ENCODE assay signal across 8 cellular contexts in the genomic region with DNA sequence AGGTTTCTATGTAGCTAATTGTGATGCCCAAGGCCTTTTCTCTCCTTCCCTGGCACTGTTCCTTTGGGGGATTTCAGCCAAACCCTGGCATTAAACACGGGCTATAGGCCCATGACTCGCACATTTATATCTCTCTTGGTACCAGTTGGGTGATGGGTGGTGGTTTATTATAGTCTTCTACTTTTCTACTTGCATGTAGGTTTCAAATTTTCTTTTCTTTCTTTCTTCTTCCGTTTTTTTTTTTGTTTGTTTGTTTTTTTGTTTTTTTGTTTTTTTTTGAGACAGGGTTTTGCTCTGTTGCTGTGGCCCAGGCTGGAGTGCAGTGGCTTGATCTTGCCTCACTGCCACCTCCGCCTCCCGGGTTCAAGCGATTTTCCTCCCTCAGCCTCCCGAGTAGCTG. TPM values are rescaled to one million over a fixed set of nuclear protein-coding genes. Genes with fewer than 3 reads are reported as not detected.
DNase-seq lines count a peak whose midpoint lies in the region; ATAC-seq and TF ChIP-seq lines count a peak whose summit lies in the region.

No MANE protein-coding gene starts in this region.

- TF ChIP-seq CTCF in GM23338 (conservative IDR thresholded peaks at IDR 0.05; ENCODE audit: low read depth in 2 of 2) (no peak), fibroblast of the aortic adventitia (IDR thresholded peaks at IDR 0.05; ENCODE audit: insufficient read depth, low read length) (no peak)

- peaks cover 19% of the 10 kb centered on the region for H3K27me3 Mint-ChIP-seq in GM23338 (ENCODE audit: insufficient read depth, low read depth, poor library complexity)
- no peaks in the 10 kb centered on the region for H3K27me3 Mint-ChIP-seq in T-cell

- no peak overlapping the region for H3K27ac Mint-ChIP-seq in GM23338
- peak overlapping the region; percentile 94 to 96 for H3K27ac Mint-ChIP-seq in T-cell

- peak overlapping the region; percentile 80 for H3K4me3 ChIP-seq in GM23338
- peak overlapping the region; percentile 84 for H3K4me3 ChIP-seq in fibroblast of the aortic adventitia (ENCODE audit: low read depth, low read length)
- H3K4me3 ChIP-seq in skin epidermis: peak overlapping the region; percentile 59 to 94 (median 78)

- H3K27me3 ChIP-seq in GM23338 (ENCODE audit: insufficient read depth): no peaks in the 10 kb centered on the region

- ATAC-seq in GM23338: no peak
- ATAC-seq in T-cell (replicated peaks in 1 of 4): no peak

- no peaks in the 10 kb centered on the region for H3K79me2 ChIP-seq in GM23338 (replicated peaks; ENCODE audit: insufficient read depth)

- H3K4me2 ChIP-seq in GM23338: peak overlapping the region; percentile 80

- no peak for DNase-seq in GM23338 (ENCODE audit: low spot score)
- DNase-seq in T-cell: no peak
- DNase-seq in fibroblast of the aortic adventitia (ENCODE audit: low read depth): peak; percentile 14
- DNase-seq in GM03348 (ENCODE audit: low spot score): no peak
- no peak for DNase-seq in NCI-H2227 (lab: John Stamatoyannopoulos, UW; ENCODE audit: unreplicated experiment)
- DNase-seq in HT-29 (ENCODE audit: low spot score): no peak
- DNase-seq in activated CD4-positive, alpha-beta T cell treated with anti-CD3 and anti-CD28 coated beads, Interleukin-2, amount 50 U/mL, for 48 hours: no peak

- H3K27ac ChIP-seq in GM23338 (ENCODE audit: low read depth) (no peak overlapping the region), skin epidermis (peak overlapping the region in 20 of 21 experiments; percentile 75 to 97 (median 93))

- no peaks in the 10 kb centered on the region for H3K36me3 ChIP-seq in GM23338 (ENCODE audit: insufficient read depth)

- no peaks in the 10 kb centered on the region for H3K9me2 ChIP-seq in GM23338 (ENCODE audit: insufficient read depth)

- H2AFZ ChIP-seq in GM23338: peak overlapping the region; percentile 94; the same call in 1 of the 2 replicates

- H3K4me1 Mint-ChIP-seq in GM23338 (peaks cover 24% of the 10 kb centered on the region), T-cell (peaks cover 57 to 70% (median 66%) of the 10 kb centered on the region in 3 donors)

- H3K9me3 Mint-ChIP-seq in GM23338: no peaks in the 10 kb centered on the region
- no peaks in the 10 kb centered on the region for H3K9me3 Mint-ChIP-seq in T-cell

- CTCF ChIA-PET in T-cell (lab: Charles Lee): interaction anchor here (0.6 to 2.1 kb wide), 4 partner anchors 40 to 657 kb away, joined by 3 to 9 read pairs (median 4); no protein-coding TSS in a partner anchor

- no peaks in the 10 kb centered on the region; the same call in 1 of the 2 replicates for H4K20me1 ChIP-seq in GM23338 (replicated peaks; ENCODE audit: insufficient read depth)

- H3K4me3 Mint-ChIP-seq in GM23338 (peak overlapping the region; percentile 75), T-cell (peak overlapping the region; percentile 91 to 96 (median 94))

- H3K4me1 ChIP-seq in GM23338 (ENCODE audit: insufficient read depth): peaks cover 24% of the 10 kb centered on the region

- H3K36me3 Mint-ChIP-seq in GM23338 (ENCODE audit: low read depth) (peaks cover 5% of the 10 kb centered on the region; the same call in 1 of the 3 replicates), T-cell (peaks cover 26% of the 10 kb centered on the region)

- POLR2A ChIA-PET in T-cell (lab: Charles Lee): no interaction called here

- 0 out of 2 replicates have a peak, but pooled peaks cover 9% of the 10 kb centered on the region for H3F3A ChIP-seq in GM23338 (replicated peaks; ENCODE audit: low read depth)

TF ChIP-seq in GM23338, 12 proteins besides CTCF, POLR2A, EP300 and RAD21 (continues in another document):
- TF ChIP-seq JUNB (IDR thresholded peaks at IDR 0.05; ENCODE audit: unreplicated experiment) (no peak), POLR2AphosphoS5 (IDR thresholded peaks at IDR 0.05; ENCODE audit: low read depth) (no peak), CREB1 (CRISPR knock-in tag; IDR thresholded peaks at IDR 0.05; ENCODE audit: low read depth) (no peak), NANOG (IDR thresholded peaks at IDR 0.05; ENCODE audit: borderline replicate concordance) (no peak), ZNF462 (CRISPR knock-in tag; IDR thresholded peaks at IDR 0.05) (no peak), ZNF114 (CRISPR knock-in tag; IDR thresholded peaks at IDR 0.05) (no peak), ETS1 (IDR thresholded peaks at IDR 0.05) (no peak)

RNA-seq across cellular contexts. Expression of gene IL10RB, which starts 1.1 kb away (rescaled TPM):
- 2.1 and 2.5 TPM in 2 replicates for total RNA-seq in GM23338 (2014; rRNA removed; shearing (Covaris generic))
- polyA plus RNA-seq in GM23338 (2016; fragmentation: Nextera tagmentation; extraction: Ambion mirVana): 2.2 and 2.4 TPM in 2 replicates
- total RNA-seq in T-cell (10 to 100 TPM; 19.5 to 29.6 (median 25.6) TPM), fibroblast of the aortic adventitia (ENCODE audit: low replicate concordance) (31.0 and 39.8 TPM in 2 replicates)
- total RNA-seq in HT-29 (2014; rRNA removed; shearing (Covaris generic)): 10.3 and 13.4 TPM in 2 replicates

RNA-seq across cellular contexts. Expression of gene IFNAR2, which starts 37.5 kb away (rescaled TPM):
- 11.1 and 18.2 TPM in 2 replicates for total RNA-seq in GM23338 (2014; rRNA removed; shearing (Covaris generic))
- polyA plus RNA-seq in GM23338 (2016; fragmentation: Nextera tagmentation; extraction: Ambion mirVana): 14.5 and 16.8 TPM in 2 replicates
- 10 to 100 TPM; 43.7 to 80.1 (median 71.6) TPM for total RNA-seq in T-cell
- total RNA-seq in fibroblast of the aortic adventitia (ENCODE audit: low replicate concordance): 6.0 and 6.5 TPM in 2 replicates
- total RNA-seq in HT-29 (2014; rRNA removed; shearing (Covaris generic)): 1.2 and 1.6 TPM in 2 replicates

RNA-seq across cellular contexts. Expression of gene IFNAR1, which starts 57.5 kb away (rescaled TPM):
- 3.9 and 14.0 TPM in 2 replicates for total RNA-seq in GM23338 (2014; rRNA removed; shearing (Covaris generic))
- polyA plus RNA-seq in GM23338 (2016; fragmentation: Nextera tagmentation; extraction: Ambion mirVana): 14.5 and 18.7 TPM in 2 replicates
- total RNA-seq in T-cell (10 to 100 TPM; 22.1 to 51.1 (median 45.6) TPM), fibroblast of the aortic adventitia (ENCODE audit: low replicate concordance) (24.0 and 39.3 TPM in 2 replicates)
- total RNA-seq in HT-29 (2014; rRNA removed; shearing (Covaris generic)): 1.6 and 6.8 TPM in 2 replicates
